In genomic region chr4:151407466-151408379, GRCh38 we compare ENCODE assay signal across 8 cellular contexts. TPM values are rescaled to one million over a fixed set of nuclear protein-coding genes. Genes with fewer than 3 reads are reported as not detected.
DNase-seq lines count a peak whose midpoint lies in the region; ATAC-seq and TF ChIP-seq lines count a peak whose summit lies in the region.

No MANE protein-coding gene starts in this region.

- H3K4me1 ChIP-seq in lower lobe of right lung (peaks cover 20% of the 10 kb centered on the region), subcutaneous abdominal adipose tissue (ENCODE audit: control insufficient read depth in 5 of 5, insufficient read depth in 5 of 5, low read length in 5 of 5) (peaks cover 2 to 23% (median 19%) of the 10 kb centered on the region in 5 donors)

- peak overlapping the region in 4 of 5 donors; percentile 6 to 62 (median 51) for H3K9ac ChIP-seq in subcutaneous abdominal adipose tissue (ENCODE audit: low read length in 5 of 5)

- no peaks in the 10 kb centered on the region for H3K36me3 ChIP-seq in lower lobe of right lung
- H3K36me3 ChIP-seq in subcutaneous abdominal adipose tissue (ENCODE audit: control insufficient read depth in 5 of 5, insufficient read depth in 5 of 5, low read length in 5 of 5), result no peaks in the 10 kb centered on the region

- peak; percentile 76 for ATAC-seq in GM18868 (IDR thresholded peaks at IDR 0.05; ENCODE audit: unreplicated experiment)
- ATAC-seq in HG03045 (IDR thresholded peaks at IDR 0.05; ENCODE audit: unreplicated experiment), result peak; percentile 72
- peak; percentile 52 to 59 for ATAC-seq in lower lobe of right lung

- H3K4me3 ChIP-seq in AG04450 (ENCODE audit: low read depth, low read length), result peak overlapping the region; percentile 17; the same call in 1 of the 2 replicates
- H3K4me3 ChIP-seq in lower lobe of right lung, result peak overlapping the region; percentile 59
- H3K4me3 ChIP-seq in subcutaneous abdominal adipose tissue (ENCODE audit: low read depth in 1 of 5, low read length in 5 of 5), result peak overlapping the region; percentile 67 to 87 (median 77)

- H3K9me3 ChIP-seq in AG04450 (ENCODE audit: control insufficient read depth, insufficient read depth, low read length), result no peaks in the 10 kb centered on the region; the same call in 1 of the 2 replicates
- no peaks in the 10 kb centered on the region for H3K9me3 ChIP-seq in lower lobe of right lung
- no peaks in the 10 kb centered on the region for H3K9me3 ChIP-seq in subcutaneous abdominal adipose tissue (ENCODE audit: control insufficient read depth in 5 of 5, low read length in 5 of 5)

- H3K27me3 ChIP-seq in AG04450 (ENCODE audit: control insufficient read depth, insufficient read depth, low read length) (peaks cover 38% of the 10 kb centered on the region), lower lobe of right lung (ENCODE audit: low read depth) (peaks cover 6% of the 10 kb centered on the region), subcutaneous abdominal adipose tissue (ENCODE audit: control insufficient read depth in 5 of 5, insufficient read depth in 4 of 5, low read length in 5 of 5) (peaks cover 0 to 6% (median 0%) of the 10 kb centered on the region in 5 donors)

- DNase-seq in AG04450 (ENCODE audit: low read depth, low spot score), result no peak
- peak; percentile 56 for DNase-seq in SIG-M5 treated with dmso at 0.1 percent for 504 hours (lab: John Stamatoyannopoulos, UW; ENCODE audit: unreplicated experiment)
- DNase-seq in central memory CD4-positive, alpha-beta T cell, result peak; percentile 14
- DNase-seq in lower lobe of right lung, result peak; percentile 68
- DNase-seq in GOT3 (lab: John Stamatoyannopoulos, UW), result no peak

- POLR2A ChIA-PET in AG04450 (lab: Yijun Ruan, JAX), result no interaction called here

- intact Hi-C loops in lower lobe of right lung (cut with DNase I), result no loop called here

- no peak overlapping the region for H3K27ac ChIP-seq in AG04450 (ENCODE audit: low read depth, low read length)
- H3K27ac ChIP-seq in lower lobe of right lung, result peak overlapping the region; percentile 82
- H3K27ac ChIP-seq in subcutaneous abdominal adipose tissue (ENCODE audit: low read depth, low read length), result no peak overlapping the region

- CTCF ChIA-PET in AG04450 (lab: Charles Lee), result interaction anchor here (0.8 kb wide), 1 partner anchor 290 kb away, joined by 3 read pairs; no protein-coding TSS in a partner anchor

- TF ChIP-seq CTCF in AG04450 (IDR thresholded peaks at IDR 0.05; ENCODE audit: low read depth, low read length) (no peak), lower lobe of right lung (IDR thresholded peaks at IDR 0.05) (no peak)

RNA-seq across cellular contexts. Expression of gene FHIP1A, which starts 1.3 kb away (rescaled TPM):
- 0.06 TPM in 1 of 2 replicates, not detected in the other for polyA plus RNA-seq in AG04450 (2011; rRNA removed)
- polyA minus RNA-seq in AG04450 (2011; rRNA and poly(A)+ RNA removed), result 0.23 and 0.61 TPM in 2 replicates
- total RNA-seq in lower lobe of right lung, result 14.3 TPM

Comparison
In these comparisons a context has a peak if more than half of its experiments do, and no peak if none do; other contexts are left out.
1. DNase-seq: peak in SIG-M5 treated with dmso at 0.1 percent for 504 hours (single experiment), central memory CD4-positive, alpha-beta T cell (single experiment) and lower lobe of right lung (single experiment); none in AG04450 (single experiment) and GOT3 (single experiment).
2. H3K4me3 ChIP-seq: peak in every context shown above with its lines; median percentile 77 in subcutaneous abdominal adipose tissue; 59 in lower lobe of right lung; 17 in AG04450.
3. Peak in every context shown above with its lines, with median percentiles within 50 percentile points of each other: ATAC-seq.